ENCODE assay signal across 28 cellular contexts in genomic region chr20:47099093-47099492, GRCh38.
"Had no signal": no experiment of that assay in that cellular context is flagged by ENCODE, and none has a peak within 500 bp of the region (broad histone marks: within the 10 kb centered on the region; RNA-seq: fewer than 3 reads in every experiment).

No MANE protein-coding gene starts in this region.

- H3K27ac Mint-ChIP-seq: mesothelial cell of epicardium; natural killer cell; neural progenitor cell; progenitor cell of endocrine pancreas; stimulated activated naive B cell treated with anti-CD40 and anti-IgM and Interleukin-4, amounts not matched to agents 10 μg/mL and 1 μg/mL and 100 μg/mL, for 72 hours; type B pancreatic cell had no signal

- H3K27me3 Mint-ChIP-seq: progenitor cell of endocrine pancreas, type B pancreatic cell had no signal

- H3K9ac ChIP-seq: neural progenitor cell had no signal

- DNase-seq: head of caudate nucleus; hippocampal formation; kidney glomerular epithelial cell; left cardiac atrium; lower lobe of right lung; mesendoderm; naive B cell; natural killer cell; nephron progenitor cell; occipital lobe; ovary; small intestine; spleen; stimulated activated CD4-positive, alpha-beta T cell treated with anti-CD3 and anti-CD28 coated beads, Interleukin-1b, Interleukin-23, amount 100 ng/mL, for 48 hours; stimulated activated CD4-positive, alpha-beta T cell treated with anti-CD3 and anti-CD28 coated beads, Interleukin-2, amount 100 ng/mL, for 48 hours; stimulated activated naive B cell treated with anti-CD40 and anti-IgM and Interleukin-4, amounts not matched to agents 10 μg/mL and 1 μg/mL and 100 μg/mL, for 72 hours; stimulated activated naive CD8-positive, alpha-beta T cell treated with anti-CD3 and anti-CD28 coated beads, Interleukin-15, Interleukin-2, amounts not matched to agents 100 U/mL and 50 U/mL, for 24 hours; stomach; tibial artery had no signal

- H3K4me1 ChIP-seq: lower lobe of right lung, neural progenitor cell, spleen, suprapubic skin had no signal

- H3K27ac ChIP-seq: lower lobe of right lung, neural progenitor cell, neutrophil, ovary, right atrium auricular region, spleen, stomach, suprapubic skin, thoracic aorta, tibial artery had no signal

- H3K9me3 ChIP-seq: ovary, suprapubic skin had no signal

- H3K4me1 Mint-ChIP-seq: mesothelial cell of epicardium; naive B cell; natural killer cell; neural progenitor cell; stimulated activated naive B cell treated with anti-CD40 and anti-IgM and Interleukin-4, amounts not matched to agents 10 μg/mL and 1 μg/mL and 100 μg/mL, for 72 hours had no signal

- H3K36me3 ChIP-seq: lower lobe of right lung, neural progenitor cell, neutrophil, ovary, right atrium auricular region, spleen, suprapubic skin, thoracic aorta had no signal

- H3K27me3 ChIP-seq: neural progenitor cell, ovary, right atrium auricular region, suprapubic skin, tibial artery had no signal

- H3K4me3 Mint-ChIP-seq: mesothelial cell of epicardium; naive B cell; natural killer cell; nephron progenitor cell; neural progenitor cell; stimulated activated naive B cell treated with anti-CD40 and anti-IgM and Interleukin-4, amounts not matched to agents 10 μg/mL and 1 μg/mL and 100 μg/mL, for 72 hours; type B pancreatic cell had no signal

- H3K4me3 ChIP-seq: lower lobe of right lung, neural progenitor cell, ovary, right atrium auricular region, spleen, stomach, suprapubic skin, thoracic aorta, tibial artery had no signal

- ATAC-seq: left lobe of liver; natural killer cell; stimulated activated naive B cell treated with anti-CD40 and anti-IgM and Interleukin-4, amounts not matched to agents 10 μg/mL and 1 μg/mL and 100 μg/mL, for 72 hours; stimulated activated naive CD8-positive, alpha-beta T cell treated with anti-CD3 and anti-CD28 coated beads, Interleukin-15, Interleukin-2, amounts not matched to agents 100 U/mL and 50 U/mL, for 24 hours had no signal

- H3K36me3 Mint-ChIP-seq: neural progenitor cell had no signal
